Comparison of ENCODE assay signal across 2 cellular contexts in the genomic region with DNA sequence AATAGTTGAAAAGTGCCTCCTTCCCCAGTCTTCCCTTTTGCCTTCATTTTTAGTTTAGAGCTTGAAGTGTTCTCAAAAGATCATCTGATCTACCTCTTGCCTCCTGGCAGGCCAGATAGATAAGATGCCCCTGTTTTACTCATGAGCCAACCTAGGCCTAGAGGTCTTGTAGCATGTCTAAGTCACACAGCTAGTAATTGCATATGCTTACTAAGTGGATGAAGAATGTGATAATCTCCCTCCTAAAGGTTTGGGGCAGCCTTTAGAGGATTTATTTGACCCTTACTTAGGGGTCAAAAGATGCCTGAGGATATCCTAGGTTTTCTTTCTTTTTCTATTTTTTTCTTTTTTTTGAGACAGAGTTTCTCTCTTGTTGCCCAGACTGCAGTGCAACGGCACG.
TF ChIP-seq lines count a peak whose summit lies in the region.

No MANE protein-coding gene starts in this region.

TF ChIP-seq in GM23338, 12 proteins besides CTCF, POLR2A, EP300 and RAD21:
- TF ChIP-seq POLR2AphosphoS5 (IDR thresholded peaks at IDR 0.05; ENCODE audit: low read depth), result no peak

TF ChIP-seq in H1, 55 proteins besides CTCF, POLR2A, EP300 and RAD21:
- TF ChIP-seq FOSL1 (IDR thresholded peaks at IDR 0.05; ENCODE audit: insufficient read depth, low read depth, low read length), result no peak
- TF ChIP-seq SP4 (IDR thresholded peaks at IDR 0.05; ENCODE audit: low read length), result no peak
- no peak for TF ChIP-seq TBP (IDR thresholded peaks at IDR 0.05; ENCODE audit: low read depth, low read length)
- no peak for TF ChIP-seq KDM5A (IDR thresholded peaks at IDR 0.05; ENCODE audit: low read length)
- TF ChIP-seq CBX8 (IDR thresholded peaks at IDR 0.05; ENCODE audit: borderline replicate concordance, low read depth, low read length), result no peak
- TF ChIP-seq HDAC6 (IDR thresholded peaks at IDR 0.05; ENCODE audit: low read depth, low read length), result no peak
- no peak for TF ChIP-seq SP2 (IDR thresholded peaks at IDR 0.05; ENCODE audit: low read length)
- TF ChIP-seq NANOG (IDR thresholded peaks at IDR 0.05; ENCODE audit: insufficient read depth, low read depth, low read length, poor library complexity, severe bottlenecking), result no peak
- TF ChIP-seq POU5F1 (IDR thresholded peaks at IDR 0.05; ENCODE audit: low read depth, low read length), result no peak
- no peak for TF ChIP-seq HDAC2 (IDR thresholded peaks at IDR 0.05; ENCODE audit: borderline replicate concordance in 1 of 2, low read depth in 2 of 2, low read length in 2 of 2)
- no peak for TF ChIP-seq JUN (IDR thresholded peaks at IDR 0.05; ENCODE audit: low read depth, low read length)
- no peak for TF ChIP-seq TAF7 (optimal IDR thresholded peaks at IDR 0.05; ENCODE audit: borderline replicate concordance, low read depth, low read length)
- no peak for TF ChIP-seq TEAD4 (IDR thresholded peaks at IDR 0.05; ENCODE audit: low read depth, low read length)
- no peak for TF ChIP-seq YY1 (IDR thresholded peaks at IDR 0.05; ENCODE audit: low read depth, low read length)
- no peak for TF ChIP-seq GABPA (IDR thresholded peaks at IDR 0.05; ENCODE audit: borderline replicate concordance, insufficient read depth, low read length)
TF ChIP-seq in H1: peak in this region for 0.
